In genomic region chr2:246489-247145, GRCh38 we compare ENCODE assay signal across 9 cellular contexts. TPM values are rescaled to one million over a fixed set of nuclear protein-coding genes. Genes with fewer than 3 reads are reported as not detected.
DNase-seq lines count a peak whose midpoint lies in the region; ATAC-seq and TF ChIP-seq lines count a peak whose summit lies in the region.
"Had no signal": no experiment of that assay in that cellular context is flagged by ENCODE, and none has a peak within 500 bp of the region (broad histone marks: within the 10 kb centered on the region; RNA-seq: fewer than 3 reads in every experiment).

No MANE protein-coding gene starts in this region.

- no peaks in the 10 kb centered on the region for H3K9me3 Mint-ChIP-seq in activated CD4-positive, alpha-beta T cell treated with anti-CD3 and anti-CD28 coated beads, Interleukin-2, amount 10 ng/mL, durations not matched to agents 24 days and 14 days

- H3K27me3 ChIP-seq in body of pancreas (no peaks in the 10 kb centered on the region), liver (ENCODE audit: control insufficient read depth in 4 of 4, insufficient read depth in 4 of 4, low read length in 3 of 4) (no peaks in the 10 kb centered on the region)

- intact Hi-C loops in activated CD4-positive, alpha-beta T cell treated with anti-CD3 and anti-CD28 coated beads, Interleukin-2, amount 10 ng/mL, durations not matched to agents 24 days and 14 days (cut with micrococcal nuclease) = loop anchor here (1.0 to 2.0 kb wide), 3 partner anchors 18 to 391 kb away; partner anchors contain the start of genes ACP1 and SH3YL1
- intact Hi-C loops in body of pancreas (cut with DNase I) = no loop called here

- TF ChIP-seq CTCF in body of pancreas (IDR thresholded peaks at IDR 0.05) = peak; percentile 12 to 72 (median 57)
- TF ChIP-seq CTCF in liver (IDR thresholded peaks at IDR 0.05; ENCODE audit: low read depth, low read length, missing input control) = peak; percentile 65

- H3K36me3 Mint-ChIP-seq in activated CD4-positive, alpha-beta T cell treated with anti-CD3 and anti-CD28 coated beads, Interleukin-2, amount 10 ng/mL, durations not matched to agents 24 days and 14 days (ENCODE audit: low read depth) = peaks cover 5% of the 10 kb centered on the region

- peak; percentile 78 for ATAC-seq in body of pancreas
- no peak for ATAC-seq in HG02840 (IDR thresholded peaks at IDR 0.05; ENCODE audit: low FRiP score, unreplicated experiment)

- DNase-seq in activated CD4-positive, alpha-beta T cell treated with anti-CD3 and anti-CD28 coated beads, Interleukin-2, amount 10 ng/mL, durations not matched to agents 24 days and 14 days = peak; percentile 80
- no peak for DNase-seq in activated CD4-positive, alpha-beta T cell treated with anti-CD3 and anti-CD28 coated beads, Interleukin-2, amount 50 U/mL, for 4 hours
- DNase-seq in HCEC 1CT (peak; percentile 66), NCI-H345 (lab: John Stamatoyannopoulos, UW) (peak; percentile 69), body of pancreas (peak in 3 of 4 donors; percentile 38 to 65 (median 43))
- no peak for DNase-seq in NK-92 treated with Interleukin-12 subunit alpha and Interleukin-12 subunit beta, amount 100 ng/mL, for 24 hours (lab: John Stamatoyannopoulos, UW)

- H3K27ac Mint-ChIP-seq in activated CD4-positive, alpha-beta T cell treated with anti-CD3 and anti-CD28 coated beads, Interleukin-2, amount 10 ng/mL, durations not matched to agents 24 days and 14 days = no peak overlapping the region
- H3K27ac Mint-ChIP-seq: stimulated activated naive CD8-positive, alpha-beta T cell treated with anti-CD3 and anti-CD28 coated beads, Interleukin-15, Interleukin-2, amounts not matched to agents 100 ng/mL and 50 ng/mL, for 24 hours had no signal

- 57 to 58% methylated on average over 6 of the region's 6 CpGs for WGBS in body of pancreas, 2 donors
- 60% methylated on average over 6 of the region's 6 CpGs for WGBS in liver

- peaks cover 3% of the 10 kb centered on the region for H3K4me1 Mint-ChIP-seq in activated CD4-positive, alpha-beta T cell treated with anti-CD3 and anti-CD28 coated beads, Interleukin-2, amount 10 ng/mL, durations not matched to agents 24 days and 14 days

- H3K4me1 ChIP-seq in body of pancreas (no peaks in the 10 kb centered on the region), liver (ENCODE audit: control insufficient read depth in 4 of 4, insufficient read depth in 4 of 4, low read length in 3 of 4) (no peaks in the 10 kb centered on the region)

- H3K27ac ChIP-seq in body of pancreas (peak overlapping the region in 1 of 4 donors; percentile 33), liver (ENCODE audit: low read depth in 1 of 2, low read length in 2 of 2) (no peak overlapping the region)

- no peak for TF ChIP-seq POLR2A in body of pancreas (IDR thresholded peaks at IDR 0.05)

- no peak overlapping the region for H3K4me3 Mint-ChIP-seq in activated CD4-positive, alpha-beta T cell treated with anti-CD3 and anti-CD28 coated beads, Interleukin-2, amount 10 ng/mL, durations not matched to agents 24 days and 14 days
- H3K4me3 Mint-ChIP-seq: stimulated activated naive CD8-positive, alpha-beta T cell treated with anti-CD3 and anti-CD28 coated beads, Interleukin-15, Interleukin-2, amounts not matched to agents 100 ng/mL and 50 ng/mL, for 24 hours had no signal

- peaks cover 0 to 25% of the 10 kb centered on the region in 2 donors for H3K36me3 ChIP-seq in body of pancreas (replicated peaks in 1 of 2; ENCODE audit: insufficient read depth in 1 of 2, low read depth in 2 of 2)
- peaks cover 0 to 10% (median 2%) of the 10 kb centered on the region in 4 donors for H3K36me3 ChIP-seq in liver (ENCODE audit: control insufficient read depth in 4 of 4, insufficient read depth in 3 of 4, low read depth in 1 of 4, low read length in 3 of 4)

- H3K9me3 ChIP-seq in body of pancreas = no peaks in the 10 kb centered on the region
- H3K9me3 ChIP-seq in liver (ENCODE audit: control insufficient read depth in 4 of 4, low read length in 3 of 4) = no peaks in the 10 kb centered on the region

- H3K27me3 Mint-ChIP-seq in activated CD4-positive, alpha-beta T cell treated with anti-CD3 and anti-CD28 coated beads, Interleukin-2, amount 10 ng/mL, durations not matched to agents 24 days and 14 days = no peaks in the 10 kb centered on the region
- H3K27me3 Mint-ChIP-seq: stimulated activated naive CD8-positive, alpha-beta T cell treated with anti-CD3 and anti-CD28 coated beads, Interleukin-15, Interleukin-2, amounts not matched to agents 100 ng/mL and 50 ng/mL, for 24 hours had no signal

- H3K9ac ChIP-seq in liver (ENCODE audit: low read depth in 1 of 2, low read length in 2 of 2) = no peak overlapping the region

- peak; percentile 73 to 81 for TF ChIP-seq RAD21 in liver (IDR thresholded peaks at IDR 0.05)

- H3K4me3 ChIP-seq in body of pancreas (no peak overlapping the region), liver (ENCODE audit: low read depth in 1 of 3, low read length in 3 of 3) (no peak overlapping the region)

TF ChIP-seq in liver, 16 proteins besides CTCF, POLR2A, EP300 and RAD21:
- peak; percentile 29 for TF ChIP-seq MAX (IDR thresholded peaks at IDR 0.05)
- no peak for TF ChIP-seq ZBTB33 (IDR thresholded peaks at IDR 0.05)
- peak in 1 of 2 donors; percentile 8 for TF ChIP-seq EGR1 (IDR thresholded peaks at IDR 0.05; ENCODE audit: low read depth in 2 of 2)

RNA-seq across cellular contexts. Expression of gene SH3YL1, which starts 17.2 kb away (rescaled TPM):
- 17.4 and 17.7 TPM in 2 replicates for total RNA-seq in activated CD4-positive, alpha-beta T cell treated with anti-CD3 and anti-CD28 coated beads, Interleukin-2, amount 10 ng/mL, durations not matched to agents 24 days and 14 days
- total RNA-seq in body of pancreas (100 to 1,000 TPM; 159 to 162 TPM), liver (10 to 100 TPM; 17.2 to 19.2 TPM)
- 10 to 100 TPM in 1 of 2 donors, 1 to 10 TPM in 1; 6.4 to 10.6 TPM for polyA plus RNA-seq in liver

RNA-seq across cellular contexts. Expression of gene ACP1, which starts 18.1 kb away (rescaled TPM):
- 124 and 127 TPM in 2 replicates for total RNA-seq in activated CD4-positive, alpha-beta T cell treated with anti-CD3 and anti-CD28 coated beads, Interleukin-2, amount 10 ng/mL, durations not matched to agents 24 days and 14 days
- 10 to 100 TPM; 62.0 to 74.2 TPM for total RNA-seq in body of pancreas
- 100 to 1,000 TPM in 1 of 2 donors, 10 to 100 TPM in 1; 59.9 to 115 TPM for total RNA-seq in liver
- polyA plus RNA-seq in liver = 10 to 100 TPM; 60.2 to 91.3 TPM

RNA-seq across cellular contexts. Expression of gene ALKAL2, which starts 41.3 kb away (rescaled TPM):
- 0.28 and 0.33 TPM in 2 replicates for total RNA-seq in activated CD4-positive, alpha-beta T cell treated with anti-CD3 and anti-CD28 coated beads, Interleukin-2, amount 10 ng/mL, durations not matched to agents 24 days and 14 days
- total RNA-seq in body of pancreas (100 to 1,000 TPM in 1 of 2 donors, 10 to 100 TPM in 1; 56.6 to 104 TPM), liver (1 to 10 TPM in 1 of 2 donors, not detected in 1; 1.6 TPM)
- polyA plus RNA-seq in liver = 1 to 10 TPM; 1.9 to 3.1 TPM

Comparison
In these comparisons a context has a peak if more than half of its experiments do, and no peak if none do; other contexts are left out.
1. DNase-seq: peak in activated CD4-positive, alpha-beta T cell treated with anti-CD3 and anti-CD28 coated beads, Interleukin-2, amount 10 ng/mL, durations not matched to agents 24 days and 14 days (single experiment), HCEC 1CT (single experiment), NCI-H345 (single experiment) and body of pancreas (3 of 4); none in activated CD4-positive, alpha-beta T cell treated with anti-CD3 and anti-CD28 coated beads, Interleukin-2, amount 50 U/mL, for 4 hours (0 of 2) and NK-92 treated with Interleukin-12 subunit alpha and Interleukin-12 subunit beta, amount 100 ng/mL, for 24 hours (single experiment).
2. RNA of gene ALKAL2, which starts 41.3 kb away (total RNA-seq): 56.6 to 104 TPM in body of pancreas; 1.6 TPM in liver and 0.28 to 0.33 TPM in activated CD4-positive, alpha-beta T cell treated with anti-CD3 and anti-CD28 coated beads, Interleukin-2, amount 10 ng/mL, durations not matched to agents 24 days and 14 days; every median in the first group is over 10 times any median in the second.